Comparison of ENCODE assay signal across 17 cellular contexts in the genomic region with DNA sequence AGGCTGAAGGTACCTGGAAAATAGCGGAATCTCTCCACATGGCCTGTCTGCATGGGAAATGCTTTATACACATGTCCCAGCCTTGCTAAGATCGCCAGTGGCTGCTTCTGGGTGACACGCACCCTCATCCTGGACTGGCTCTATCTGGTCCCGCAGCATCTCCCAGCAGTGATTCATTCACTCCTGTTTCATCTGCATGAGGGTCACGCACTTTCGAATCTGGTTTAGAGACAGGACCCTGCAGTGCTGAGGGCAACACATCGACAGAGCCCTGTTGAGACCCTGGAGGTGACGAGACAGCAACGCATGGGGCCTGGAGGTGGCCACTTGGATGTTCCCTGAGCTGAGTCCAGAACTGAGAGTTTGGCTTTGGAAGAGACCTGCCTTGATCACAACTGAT.
DNase-seq lines count a peak whose midpoint lies in the region; ATAC-seq and TF ChIP-seq lines count a peak whose summit lies in the region.
"Had no signal": no experiment of that assay in that cellular context is flagged by ENCODE, and none has a peak within 500 bp of the region (broad histone marks: within the 10 kb centered on the region; RNA-seq: fewer than 3 reads in every experiment).

No MANE protein-coding gene starts in this region.

- no peaks in the 10 kb centered on the region for H3K36me3 Mint-ChIP-seq in stimulated activated memory B cell treated with anti-CD40 and anti-IgM and Interleukin-4, amounts not matched to agents 10 μg/mL and 1 μg/mL and 100 μg/mL, for 72 hours
- H3K36me3 Mint-ChIP-seq: CD14-positive monocyte; CD4-positive, alpha-beta memory T cell had no signal

- H3K4me1 ChIP-seq in ascending aorta: peaks cover 26 to 38% of the 10 kb centered on the region in 2 donors
- no peaks in the 10 kb centered on the region for H3K4me1 ChIP-seq in trophoblast cell (ENCODE audit: control insufficient read depth in 1 of 2, insufficient read depth in 2 of 2, low read length in 2 of 2)
- peaks cover 26 to 70% of the 10 kb centered on the region in 2 donors for H3K4me1 ChIP-seq in thoracic aorta (ENCODE audit: control insufficient read depth in 1 of 2, low read depth in 2 of 2)
- H3K4me1 ChIP-seq: BLaER1 had no signal

- no peaks in the 10 kb centered on the region for H3K79me2 ChIP-seq in trophoblast cell (ENCODE audit: control insufficient read depth, insufficient read depth, low read length, poor library complexity)

- TF ChIP-seq CTCF in ascending aorta (IDR thresholded peaks at IDR 0.05) (no peak), thoracic aorta (IDR thresholded peaks at IDR 0.05) (no peak)

- no peak overlapping the region for H4K91ac ChIP-seq in trophoblast cell (ENCODE audit: low read depth, low read length)

- intact Hi-C loops in ascending aorta (cut with DNase I): loop anchor here (5.0 kb wide), 1 partner anchor 50 kb away; no protein-coding TSS in a partner anchor

- DNase-seq in ascending aorta (ENCODE audit: low spot score in 2 of 2): peak in 1 of 2 donors; percentile 46
- peak; percentile 41 for DNase-seq in islet precursor cell
- peak; percentile 41 to 71 for DNase-seq in trophoblast cell
- DNase-seq in thoracic aorta (ENCODE audit: low spot score): no peak
- no peak for DNase-seq in OCI-M2 (lab: John Stamatoyannopoulos, UW; ENCODE audit: unreplicated experiment)
- no peak for DNase-seq in UCSD-AML1 (lab: John Stamatoyannopoulos, UW; ENCODE audit: unreplicated experiment)
- DNase-seq: 8988T; CD4-positive, alpha-beta memory T cell; DMS153; DMS79; GDM1; HCEC 1CT had no signal

- no peak overlapping the region for H3K18ac ChIP-seq in trophoblast cell (ENCODE audit: low read length)

- H3K4ac ChIP-seq in trophoblast cell (ENCODE audit: low read depth, low read length): no peak overlapping the region

- no peak overlapping the region for H3K4me3 ChIP-seq in ascending aorta
- no peak overlapping the region for H3K4me3 ChIP-seq in trophoblast cell (ENCODE audit: low read depth, low read length)
- H3K4me3 ChIP-seq in thoracic aorta: no peak overlapping the region
- H3K4me3 ChIP-seq: BLaER1, GM23338 had no signal

- H4K12ac ChIP-seq in trophoblast cell (ENCODE audit: low read depth, low read length): no peak overlapping the region

- H3K79me1 ChIP-seq in trophoblast cell (ENCODE audit: low read length): no peaks in the 10 kb centered on the region

- H3K9me3 ChIP-seq in ascending aorta (no peaks in the 10 kb centered on the region), trophoblast cell (ENCODE audit: insufficient read depth, low read depth, low read length) (peaks cover 3% of the 10 kb centered on the region), thoracic aorta (no peaks in the 10 kb centered on the region)

- H2AK5ac ChIP-seq in trophoblast cell (ENCODE audit: low read length): no peak overlapping the region

- no peak overlapping the region for H3K14ac ChIP-seq in trophoblast cell (ENCODE audit: low read length)

- no peaks in the 10 kb centered on the region for H3K9me3 Mint-ChIP-seq in stimulated activated memory B cell treated with anti-CD40 and anti-IgM and Interleukin-4, amounts not matched to agents 10 μg/mL and 1 μg/mL and 100 μg/mL, for 72 hours
- H3K9me3 Mint-ChIP-seq: GM23338 had no signal

- no peak overlapping the region for H2AFZ ChIP-seq in trophoblast cell (ENCODE audit: insufficient read depth, low read length, poor library complexity)
- H2AFZ ChIP-seq: GM23338 had no signal

- peaks cover 4% of the 10 kb centered on the region for H3K27me3 Mint-ChIP-seq in stimulated activated memory B cell treated with anti-CD40 and anti-IgM and Interleukin-4, amounts not matched to agents 10 μg/mL and 1 μg/mL and 100 μg/mL, for 72 hours
- H3K27me3 Mint-ChIP-seq: CD4-positive, alpha-beta memory T cell had no signal

- H2BK5ac ChIP-seq in trophoblast cell (ENCODE audit: low read depth, low read length, poor library complexity): no peak overlapping the region

- no peak overlapping the region for H3K4me2 ChIP-seq in trophoblast cell (ENCODE audit: low read length)
- H3K4me2 ChIP-seq: BLaER1, GM23338 had no signal

- H2BK12ac ChIP-seq in trophoblast cell (ENCODE audit: low read length): no peak overlapping the region

- no peak overlapping the region for H3K9ac ChIP-seq in trophoblast cell (ENCODE audit: low read length)
- H3K9ac ChIP-seq: BLaER1 had no signal

- H3K27ac ChIP-seq in ascending aorta (peak overlapping the region; percentile 84 to 86), trophoblast cell (ENCODE audit: low read depth, low read length) (no peak overlapping the region), thoracic aorta (peak overlapping the region; percentile 93 to 96)
- H3K27ac ChIP-seq: BLaER1, HL-60 had no signal

- no peak overlapping the region for H3K4me3 Mint-ChIP-seq in stimulated activated memory B cell treated with anti-CD40 and anti-IgM and Interleukin-4, amounts not matched to agents 10 μg/mL and 1 μg/mL and 100 μg/mL, for 72 hours
- H3K4me3 Mint-ChIP-seq: CD14-positive monocyte; CD4-positive, alpha-beta memory T cell; GM23338 had no signal

- H3K27me3 ChIP-seq in ascending aorta (no peaks in the 10 kb centered on the region), trophoblast cell (ENCODE audit: insufficient read depth, low read length) (no peaks in the 10 kb centered on the region), thoracic aorta (replicated peaks; ENCODE audit: insufficient read depth) (no peaks in the 10 kb centered on the region)
- H3K27me3 ChIP-seq: BLaER1 had no signal

- H3K23ac ChIP-seq in trophoblast cell (ENCODE audit: low read length): no peak overlapping the region

- no peak overlapping the region for H3K27ac Mint-ChIP-seq in stimulated activated memory B cell treated with anti-CD40 and anti-IgM and Interleukin-4, amounts not matched to agents 10 μg/mL and 1 μg/mL and 100 μg/mL, for 72 hours
- H3K27ac Mint-ChIP-seq: CD14-positive monocyte; CD4-positive, alpha-beta memory T cell; GM23338 had no signal

- WGBS in trophoblast cell (ENCODE audit: extremely low coverage, insufficient coverage, insufficient read length): no CpG with 5 or more reads among the region's 9 CpGs

- no peak overlapping the region for H2BK120ac ChIP-seq in trophoblast cell (ENCODE audit: insufficient read depth, low read length, poor library complexity)

- no peak for ATAC-seq in thoracic aorta (ENCODE audit: insufficient number of reproducible peaks, low FRiP score, low read depth)
- no peak for ATAC-seq in stimulated activated memory B cell treated with anti-CD40 and anti-IgM and Interleukin-4, amounts not matched to agents 10 μg/mL and 1 μg/mL and 100 μg/mL, for 72 hours
- ATAC-seq: GM23338 had no signal

- no peaks in the 10 kb centered on the region for H3K36me3 ChIP-seq in ascending aorta
- H3K36me3 ChIP-seq in trophoblast cell (ENCODE audit: control insufficient read depth in 1 of 2, insufficient read depth in 2 of 2, low read length in 2 of 2): no peaks in the 10 kb centered on the region
- H3K36me3 ChIP-seq in thoracic aorta: no peaks in the 10 kb centered on the region
- H3K36me3 ChIP-seq: BLaER1 had no signal

- no peaks in the 10 kb centered on the region for H3K4me1 Mint-ChIP-seq in stimulated activated memory B cell treated with anti-CD40 and anti-IgM and Interleukin-4, amounts not matched to agents 10 μg/mL and 1 μg/mL and 100 μg/mL, for 72 hours
- H3K4me1 Mint-ChIP-seq: CD14-positive monocyte; CD4-positive, alpha-beta memory T cell had no signal

- H4K8ac ChIP-seq in trophoblast cell (ENCODE audit: low read depth, low read length): no peak overlapping the region

Comparison
In these comparisons a context has a peak if more than half of its experiments do, and no peak if none do; other contexts are left out.
1. DNase-seq: peak in islet precursor cell (single experiment) and trophoblast cell (2 of 2); none in thoracic aorta (single experiment), OCI-M2 (single experiment) and UCSD-AML1 (single experiment).